Comparison of ENCODE assay signal across 1 cellular context in genomic region chr13:21075303-21076264, GRCh38.
TF ChIP-seq lines count a peak whose summit lies in the region.

No MANE protein-coding gene starts in this region.

TF ChIP-seq in GM12878, 131 proteins besides CTCF, POLR2A, EP300 and RAD21:
- TF ChIP-seq ZBTB4 (CRISPR knock-in tag; IDR thresholded peaks at IDR 0.05): no peak
- no peak for TF ChIP-seq ZNF24 (IDR thresholded peaks at IDR 0.05)
- no peak for TF ChIP-seq MEF2A (IDR thresholded peaks at IDR 0.05; ENCODE audit: insufficient read depth, low read depth, low read length)
- no peak for TF ChIP-seq ZNF274 (IDR thresholded peaks at IDR 0.05; ENCODE audit: insufficient read depth, insufficient read length)
- no peak for TF ChIP-seq SREBF1 (IDR thresholded peaks at IDR 0.05; ENCODE audit: low read length)
- TF ChIP-seq CHD4 (IDR thresholded peaks at IDR 0.05): no peak
- TF ChIP-seq TBL1XR1 (IDR thresholded peaks at IDR 0.05; ENCODE audit: low read depth, low read length): no peak
- TF ChIP-seq E2F4 (IDR thresholded peaks at IDR 0.05; ENCODE audit: low read depth, low read length): no peak
- TF ChIP-seq ASH2L (IDR thresholded peaks at IDR 0.05; ENCODE audit: borderline replicate concordance, low read depth): no peak
- TF ChIP-seq ETV6 (conservative IDR thresholded peaks at IDR 0.05 in 1 of 2, IDR thresholded peaks at IDR 0.05 in 1 of 2; ENCODE audit: borderline replicate concordance in 1 of 2, low read depth in 1 of 2): no peak
- no peak for TF ChIP-seq ZNF217 (IDR thresholded peaks at IDR 0.05)
- TF ChIP-seq PAX8 (IDR thresholded peaks at IDR 0.05): no peak
- TF ChIP-seq MYB (IDR thresholded peaks at IDR 0.05; ENCODE audit: borderline replicate concordance, low read depth, low read length): no peak
- no peak for TF ChIP-seq CBFB (IDR thresholded peaks at IDR 0.05; ENCODE audit: low read depth)
- no peak for TF ChIP-seq GATAD2B (conservative IDR thresholded peaks at IDR 0.05; ENCODE audit: low read depth)
